Comparison of ENCODE assay signal across 7 cellular contexts in genomic region chr9:91026266-91026665, GRCh38.
"Had no signal": no experiment of that assay in that cellular context is flagged by ENCODE, and none has a peak within 500 bp of the region (broad histone marks: within the 10 kb centered on the region; RNA-seq: fewer than 3 reads in every experiment).

No MANE protein-coding gene starts in this region.

- H3K4me3 ChIP-seq: GM23248 had no signal

- H2AFZ ChIP-seq: GM23248 had no signal

- H3K27ac Mint-ChIP-seq: H9 had no signal

- H3K9me3 Mint-ChIP-seq: H9 had no signal

- H3K4me3 Mint-ChIP-seq: H9 had no signal

- H3K9ac ChIP-seq: GM23248 had no signal

- H3K27ac ChIP-seq: GM23248 had no signal

- FAIRE-seq: H54, HTR-8/SVneo had no signal

- DNase-seq: GM23248, GOT3, H9, HCEC 1CT, IMR-90 had no signal
